7 cellular contexts compared by ENCODE assay signal in the genomic region with DNA sequence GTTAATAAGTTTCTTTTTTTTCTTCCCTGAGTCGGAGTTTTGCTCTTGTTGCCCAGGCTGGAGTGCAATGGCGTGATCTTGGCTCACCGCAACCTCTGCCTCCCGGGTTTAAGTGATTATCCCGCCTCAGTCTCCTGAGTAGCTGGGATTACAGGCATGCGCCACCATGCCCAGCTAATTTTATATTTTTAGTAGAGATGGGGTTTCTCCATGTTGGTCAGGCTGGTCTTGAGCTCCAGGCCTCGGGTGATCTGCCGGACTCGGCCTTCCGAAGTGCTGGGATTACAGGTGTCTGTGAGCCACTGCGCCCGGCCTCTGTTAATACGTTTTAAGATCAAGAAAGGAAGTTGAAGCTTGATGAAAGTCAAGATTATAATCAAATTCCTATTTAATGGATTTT. TPM values are rescaled to one million over a fixed set of nuclear protein-coding genes. Genes with fewer than 3 reads are reported as not detected.
DNase-seq lines count a peak whose midpoint lies in the region; ATAC-seq, FAIRE-seq and TF ChIP-seq lines count a peak whose summit lies in the region.
"Not testable (repeated sequence)": the region's sequence is repeated elsewhere in the genome, so short reads cannot be mapped to it uniquely, and the experiment has no call there.

No MANE protein-coding gene starts in this region.

- peaks cover 49% of the 10 kb centered on the region for H3K79me2 ChIP-seq in GM12878 (ENCODE audit: control insufficient read depth, insufficient read depth, low read length)

- H3K4me1 ChIP-seq in BLaER1, result peaks cover 88% of the 10 kb centered on the region
- not testable (repeated sequence) for H3K4me1 ChIP-seq in GM12878 (ENCODE audit: control insufficient read depth, insufficient read depth, low read length)

- FAIRE-seq in GM12892 (lab: Jason Lieb, UNC); GM12878 (lab: Jason Lieb, UNC): not testable (repeated sequence)

- not testable (repeated sequence) for H3K27me3 ChIP-seq in BLaER1; GM12878 (replicated peaks in 1 of 2; ENCODE audit: control insufficient read depth in 2 of 2, insufficient read depth in 2 of 2, low read length in 1 of 2)

- H3K9ac ChIP-seq in BLaER1, result peak overlapping the region; percentile 68; the same call in 1 of the 2 replicates
- not testable (repeated sequence) for H3K9ac ChIP-seq in GM12878 (ENCODE audit: control insufficient read depth, insufficient read depth, low read length)

- RAD21 ChIA-PET in GM12878 (lab: Charles Lee; ENCODE audit: unreplicated experiment), result interaction anchor here (0.6 kb wide), 1 partner anchor 446 kb away, joined by 3 read pairs; no protein-coding TSS in a partner anchor

- H3K36me3 Mint-ChIP-seq in HFFc6 (ENCODE audit: low read depth), result peaks cover 61% of the 10 kb centered on the region
- peaks cover 63% of the 10 kb centered on the region for H3K36me3 Mint-ChIP-seq in activated CD4-positive, alpha-beta T cell treated with anti-CD3 and anti-CD28 coated beads, Interleukin-2, amount 10 ng/mL, durations not matched to agents 24 days and 14 days (ENCODE audit: low read depth)
- H3K36me3 Mint-ChIP-seq in endothelial cell (ENCODE audit: low read depth, unreplicated experiment), result peaks cover 15% of the 10 kb centered on the region
- H3K36me3 Mint-ChIP-seq in type B pancreatic cell, result peaks cover 47% of the 10 kb centered on the region

- TF ChIP-seq EP300 in GM12878 (IDR thresholded peaks at IDR 0.05; ENCODE audit: borderline replicate concordance in 1 of 2, control insufficient read depth in 1 of 2, low read depth in 2 of 2, low read length in 2 of 2), result not testable (repeated sequence)

- peak overlapping the region; percentile 69 for H3K4me2 ChIP-seq in BLaER1
- H3K4me2 ChIP-seq in GM12878 (ENCODE audit: control insufficient read depth, insufficient read depth), result not testable (repeated sequence)

- H3K4me1 Mint-ChIP-seq in HFFc6 (ENCODE audit: low read depth), result peaks cover 54% of the 10 kb centered on the region
- H3K4me1 Mint-ChIP-seq in activated CD4-positive, alpha-beta T cell treated with anti-CD3 and anti-CD28 coated beads, Interleukin-2, amount 10 ng/mL, durations not matched to agents 24 days and 14 days, result peaks cover 28% of the 10 kb centered on the region
- H3K4me1 Mint-ChIP-seq in endothelial cell (ENCODE audit: unreplicated experiment); type B pancreatic cell (ENCODE audit: unreplicated experiment): not testable (repeated sequence)

- H3K4me3 ChIP-seq in BLaER1, result peak overlapping the region; percentile 52
- not testable (repeated sequence) for H3K4me3 ChIP-seq in GM12878

- not testable (repeated sequence) for TF ChIP-seq RAD21 in GM12878 (IDR thresholded peaks at IDR 0.05; ENCODE audit: insufficient read depth, low read depth, low read length)

- WGBS in GM12878 (ENCODE audit: insufficient coverage, insufficient replicate concordance, low lambda C conversion rate, missing lambda C conversion rate), result 98% methylated on average over 13 of the region's 13 CpGs

- peak overlapping the region; percentile 37; the same call in 1 of the 2 replicates for H3K27ac ChIP-seq in BLaER1
- H3K27ac ChIP-seq in GM12878 (ENCODE audit: control insufficient read depth, insufficient read depth), result not testable (repeated sequence)

- TF ChIP-seq CTCF in HFFc6 (IDR thresholded peaks at IDR 0.05); GM12878 (IDR thresholded peaks at IDR 0.05 in 2 of 3, conservative IDR thresholded peaks at IDR 0.05 in 1 of 3; ENCODE audit: control insufficient read depth in 2 of 3, extremely low read depth in 1 of 3, insufficient read depth in 1 of 3, low read depth in 3 of 3, low read length in 3 of 3); endothelial cell (IDR thresholded peaks at IDR 0.05; ENCODE audit: unreplicated experiment); type B pancreatic cell (conservative IDR thresholded peaks at IDR 0.05): not testable (repeated sequence)

- in situ Hi-C loops in GM12878 (cut with MboI), result not testable (repeated sequence)

- BruUV-seq in GM12878 (replicated peaks; lab: Mats Ljungman, UMichigan), result not testable (repeated sequence)

- CTCF ChIA-PET in GM12878 (lab: Yijun Ruan, JAX), result interaction anchor here (1.2 to 12.4 kb wide), 2 partner anchors 11 to 12 kb away, joined by 3 to 156 read pairs; no protein-coding TSS in a partner anchor

- 0 out of 2 replicates have a peak, but pooled peaks have one; percentile 9 for TF ChIP-seq POLR2A in GM12892 (IDR thresholded peaks at IDR 0.05; ENCODE audit: low read depth, low read length)
- not testable (repeated sequence) for TF ChIP-seq POLR2A in GM12878 (IDR thresholded peaks at IDR 0.05; ENCODE audit: low read depth, low read length)

- H3K27ac Mint-ChIP-seq in HFFc6, result 0 out of 2 replicates have a peak overlapping the region, but pooled peaks have one; percentile 52
- H3K27ac Mint-ChIP-seq in activated CD4-positive, alpha-beta T cell treated with anti-CD3 and anti-CD28 coated beads, Interleukin-2, amount 10 ng/mL, durations not matched to agents 24 days and 14 days, result not testable (repeated sequence)
- H3K27ac Mint-ChIP-seq in endothelial cell (ENCODE audit: unreplicated experiment), result peak overlapping the region; percentile 25
- peak overlapping the region; percentile 66 for H3K27ac Mint-ChIP-seq in type B pancreatic cell

- POLR2A ChIA-PET in GM12878 (lab: Charles Lee), result interaction anchor here (0.7 kb wide), 1 partner anchor 17 kb away, joined by 6 read pairs; no protein-coding TSS in a partner anchor

- not testable (repeated sequence) for H3K27me3 Mint-ChIP-seq in HFFc6 (ENCODE audit: insufficient read depth); activated CD4-positive, alpha-beta T cell treated with anti-CD3 and anti-CD28 coated beads, Interleukin-2, amount 10 ng/mL, durations not matched to agents 24 days and 14 days; endothelial cell (ENCODE audit: unreplicated experiment); type B pancreatic cell

- not testable (repeated sequence) for H3K9me3 ChIP-seq in BLaER1; GM12878 (replicated peaks; ENCODE audit: control insufficient read depth, insufficient read depth, low read length)

- SMC1A ChIA-PET in GM12878 (lab: Charles Lee; ENCODE audit: uncharacterized antibody, unreplicated experiment), result interaction anchor here (0.6 to 3.4 kb wide), 6 partner anchors 9 to 499 kb away, joined by 3 to 12 read pairs (median 4); a partner anchor contains a TSS

- intact Hi-C loops in activated CD4-positive, alpha-beta T cell treated with anti-CD3 and anti-CD28 coated beads, Interleukin-2, amount 10 ng/mL, durations not matched to agents 24 days and 14 days (cut with micrococcal nuclease); GM12878 (cut with micrococcal nuclease; ENCODE audit: unreplicated experiment): not testable (repeated sequence)

- H3K9me3 Mint-ChIP-seq in HFFc6; activated CD4-positive, alpha-beta T cell treated with anti-CD3 and anti-CD28 coated beads, Interleukin-2, amount 10 ng/mL, durations not matched to agents 24 days and 14 days; endothelial cell (ENCODE audit: unreplicated experiment); type B pancreatic cell: not testable (repeated sequence)

- H4K20me1 ChIP-seq in BLaER1, result peaks cover 100% of the 10 kb centered on the region
- not testable (repeated sequence) for H4K20me1 ChIP-seq in GM12878 (ENCODE audit: control insufficient read depth, insufficient read depth)

- not testable (repeated sequence) for H3K4me3 Mint-ChIP-seq in HFFc6; activated CD4-positive, alpha-beta T cell treated with anti-CD3 and anti-CD28 coated beads, Interleukin-2, amount 10 ng/mL, durations not matched to agents 24 days and 14 days; endothelial cell (ENCODE audit: unreplicated experiment); type B pancreatic cell

- not testable (repeated sequence) for DNase-seq in GM12892 (ENCODE audit: insufficient read length); HFFc6; GM12878 (ENCODE audit: low read depth, low spot score); endothelial cell (ENCODE audit: low spot score); type B pancreatic cell (ENCODE audit: extremely low spot score, unreplicated experiment)
- peak; percentile 48 for DNase-seq in activated CD4-positive, alpha-beta T cell treated with anti-CD3 and anti-CD28 coated beads, Interleukin-2, amount 10 ng/mL, durations not matched to agents 24 days and 14 days

- H2AFZ ChIP-seq in GM12878 (ENCODE audit: control insufficient read depth, low read depth, low read length), result not testable (repeated sequence)

- ATAC-seq in GM12878, result not testable (repeated sequence)

- H3K36me3 ChIP-seq in BLaER1, result peaks cover 94% of the 10 kb centered on the region
- H3K36me3 ChIP-seq in GM12878 (ENCODE audit: control insufficient read depth in 2 of 2, insufficient read depth in 2 of 2, low read length in 1 of 2), result peaks cover 9 to 60% of the 10 kb centered on the region in 2 experiments

RNA-seq across cellular contexts. Expression of a gene that starts 11.5 kb away (rescaled TPM):
- 111 TPM for polyA plus RNA-seq in GM12892 (2012; ENCODE audit: missing spikeins)
- 100 to 1,000 TPM; 216 to 270 (median 236) TPM for total RNA-seq in HFFc6 (2021; fragmentation: NEBNext Ultra II Directional; extraction: Animal tissue kit (Norgen Biotek cat#: 25700))
- 227 and 233 TPM in 2 replicates for total RNA-seq in activated CD4-positive, alpha-beta T cell treated with anti-CD3 and anti-CD28 coated beads, Interleukin-2, amount 10 ng/mL, durations not matched to agents 24 days and 14 days
- total RNA-seq in GM12878 (2013; cell fraction: nucleolus; rRNA removed), result 439 and 462 TPM in 2 replicates
- total RNA-seq in GM12878 (2014; rRNA removed) (88.1 and 113 TPM in 2 replicates), GM12878 (2014; rRNA removed; fragmentation: Illumina TruSeq; extraction: Trizol) (158 and 173 TPM in 2 replicates), GM12878 (2021) (164 and 174 TPM in 2 replicates), endothelial cell (ENCODE audit: unreplicated experiment) (113 TPM), type B pancreatic cell (ENCODE audit: low replicate concordance) (162 and 299 TPM in 2 replicates)
- polyA plus RNA-seq in GM12878 (2011; ENCODE audit: low read depth), result 27.8 TPM
- polyA plus RNA-seq in GM12878 (2011; rRNA removed) (82.0 and 136 TPM in 2 replicates), GM12878 (2014; fragmentation: Illumina TruSeq; extraction: Trizol) (75.8 and 104 TPM in 2 replicates), GM12878 (2014; fragmentation: Nextera tagmentation; extraction: Ambion mirVana) (10 to 100 TPM; 48.2 to 65.8 TPM), GM12878 (2014; rRNA removed) (56.8 and 77.8 TPM in 2 replicates), GM12878 (2016; fragmentation: Nextera tagmentation; extraction: Ambion mirVana) (100 to 1,000 TPM; 145 to 171 TPM)
- 28.3 and 34.4 TPM in 2 replicates for polyA plus RNA-seq in GM12878 (2011; cell fraction: cytosol; rRNA removed)
- 41.5 and 94.7 TPM in 2 replicates for polyA plus RNA-seq in GM12878 (2011; cell fraction: nucleus; rRNA removed)
- 55.6 and 89.6 TPM in 2 replicates for polyA plus RNA-seq in GM12878 (2012)
- 154 and 263 TPM in 2 replicates for polyA minus RNA-seq in GM12878 (2011; rRNA and poly(A)+ RNA removed)
- polyA minus RNA-seq in GM12878 (2011; cell fraction: cytosol; rRNA and poly(A)+ RNA removed), result 97.2 and 107 TPM in 2 replicates
- 157 and 218 TPM in 2 replicates for polyA minus RNA-seq in GM12878 (2011; cell fraction: nucleus; rRNA and poly(A)+ RNA removed)
